Comparison of ENCODE assay signal across 14 cellular contexts in the genomic region with DNA sequence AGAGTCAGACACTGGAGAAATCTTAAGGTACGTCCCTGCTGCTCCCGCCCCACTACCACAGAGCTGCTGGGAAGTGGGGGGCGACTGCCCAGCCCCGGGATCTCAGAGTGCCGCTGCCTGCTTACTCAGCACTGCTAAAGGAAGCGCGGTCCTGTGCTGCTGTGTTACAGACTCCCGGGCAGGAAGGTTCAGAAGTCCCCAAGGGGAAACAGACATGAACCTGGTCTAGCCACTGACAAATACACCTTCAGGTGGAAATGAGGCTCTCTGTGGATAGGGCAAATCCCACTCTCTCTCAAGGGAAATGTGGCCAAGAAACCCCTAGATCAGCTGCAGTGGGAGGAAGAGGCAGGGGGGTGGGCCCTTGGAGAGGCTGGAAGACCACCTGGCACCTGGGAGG. TPM values are rescaled to one million over a fixed set of nuclear protein-coding genes. Genes with fewer than 3 reads are reported as not detected.
A peak's percentile ranks its signal among the peaks of the same experiment; 100 is the strongest.
DNase-seq lines count a peak whose midpoint lies in the region; ATAC-seq and TF ChIP-seq lines count a peak whose summit lies in the region.
"Had no signal": no experiment of that assay in that cellular context is flagged by ENCODE, and none has a peak within 500 bp of the region (broad histone marks: within the 10 kb centered on the region; RNA-seq: fewer than 3 reads in every experiment).

No MANE protein-coding gene starts in this region.

- TF ChIP-seq CTCF in endothelial cell (IDR thresholded peaks at IDR 0.05; ENCODE audit: unreplicated experiment), result no peak

- no peaks in the 10 kb centered on the region for H3K9me3 ChIP-seq in BLaER1
- H3K9me3 ChIP-seq: gastroesophageal sphincter had no signal

- peaks cover 76% of the 10 kb centered on the region for H3K36me3 ChIP-seq in BLaER1

- no peak overlapping the region for H3K4me3 Mint-ChIP-seq in endothelial cell (ENCODE audit: unreplicated experiment)

- H3K4me1 Mint-ChIP-seq in endothelial cell (ENCODE audit: unreplicated experiment), result peaks cover 28% of the 10 kb centered on the region

- H3K9me3 Mint-ChIP-seq in endothelial cell (ENCODE audit: unreplicated experiment), result no peaks in the 10 kb centered on the region

- H3K4me3 ChIP-seq in BLaER1, result no peak overlapping the region
- H3K4me3 ChIP-seq: gastroesophageal sphincter had no signal

- peaks cover 44% of the 10 kb centered on the region for H3K4me1 ChIP-seq in BLaER1
- H3K4me1 ChIP-seq: gastroesophageal sphincter had no signal

- peak overlapping the region; percentile 49; the same call in 1 of the 2 replicates for H3K27ac ChIP-seq in BLaER1
- H3K27ac ChIP-seq: C4-2B had no signal

- peaks cover 55% of the 10 kb centered on the region for H4K20me1 ChIP-seq in BLaER1

- peak overlapping the region; percentile 61 for H3K9ac ChIP-seq in BLaER1

- H3K36me3 Mint-ChIP-seq in endothelial cell (ENCODE audit: low read depth, unreplicated experiment), result peaks cover 56% of the 10 kb centered on the region

- peak; percentile 51 for ATAC-seq in GM18909 (IDR thresholded peaks at IDR 0.05; ENCODE audit: poor library complexity, unreplicated experiment)
- ATAC-seq in HG02642 (IDR thresholded peaks at IDR 0.05; ENCODE audit: poor library complexity, unreplicated experiment), result peak; percentile 36
- ATAC-seq in HG03571 (IDR thresholded peaks at IDR 0.05; ENCODE audit: unreplicated experiment), result no peak
- ATAC-seq: gastroesophageal sphincter had no signal

- no peaks in the 10 kb centered on the region for H3K27me3 ChIP-seq in BLaER1
- H3K27me3 ChIP-seq: gastroesophageal sphincter had no signal

- peak overlapping the region; percentile 91 for H3K27ac Mint-ChIP-seq in endothelial cell (ENCODE audit: unreplicated experiment)

- peak overlapping the region; percentile 73 for H3K4me2 ChIP-seq in BLaER1

- DNase-seq in endothelial cell (ENCODE audit: low spot score) (no peak), SHP77 treated with DMSO at 0.1 percent for 48 hours (lab: John Stamatoyannopoulos, UW) (no peak), germinal center (ENCODE audit: low spot score) (no peak)
- DNase-seq in activated CD4-positive, alpha-beta T cell treated with anti-CD3 and anti-CD28 coated beads for 4 hours, result no peak
- DNase-seq: effector memory CD4-positive, alpha-beta T cell; GDM1; islet precursor cell; stimulated activated CD4-positive, alpha-beta T cell treated with anti-CD3 and anti-CD28 coated beads, Interleukin-2, amount 100 ng/mL, for 24 hours had no signal

- H3K27me3 Mint-ChIP-seq in endothelial cell (ENCODE audit: unreplicated experiment), result peaks cover 4% of the 10 kb centered on the region

RNA-seq across cellular contexts. Expression of gene MTERF4, which starts 13.7 kb away (rescaled TPM):
- 82.4 TPM for total RNA-seq in endothelial cell (ENCODE audit: unreplicated experiment)
